1 cellular context compared by ENCODE assay signal in genomic region chr6:31544676-31545075, GRCh38.
TF ChIP-seq lines count a peak whose summit lies in the region.

No MANE protein-coding gene starts in this region.

TF ChIP-seq in HepG2, 621 proteins besides CTCF, POLR2A, EP300 and RAD21:
- TF ChIP-seq EZH2 (conservative IDR thresholded peaks at IDR 0.05; ENCODE audit: low read depth, low read length) (no peak), TOPORS (CRISPR knock-in tag; IDR thresholded peaks at IDR 0.05) (no peak), BRCA1 (CRISPR knock-in tag; IDR thresholded peaks at IDR 0.05) (no peak)
